Comparison of ENCODE assay signal across 23 cellular contexts in the genomic region with DNA sequence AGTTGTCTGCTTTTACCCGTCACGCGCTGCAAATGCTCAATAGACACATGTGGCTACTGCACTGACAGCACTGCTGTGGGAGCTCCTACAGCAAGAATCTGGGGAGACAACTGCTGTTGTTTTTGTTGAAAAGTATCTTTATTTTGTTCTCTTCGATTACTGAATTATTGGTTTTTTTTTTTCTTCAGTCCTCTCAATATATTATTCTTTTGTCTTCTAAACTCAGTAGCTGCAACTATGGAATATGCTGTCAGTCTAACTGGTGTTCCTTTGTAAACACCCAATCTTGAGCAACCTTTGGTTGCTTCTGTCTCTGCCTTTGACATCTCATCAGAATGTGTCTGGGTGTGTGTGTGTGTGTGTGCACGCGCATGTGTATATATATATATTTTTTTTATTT. TPM values are rescaled to one million over a fixed set of nuclear protein-coding genes. Genes with fewer than 3 reads are reported as not detected.
DNase-seq lines count a peak whose midpoint lies in the region; ATAC-seq, FAIRE-seq and TF ChIP-seq lines count a peak whose summit lies in the region.
"Had no signal": no experiment of that assay in that cellular context is flagged by ENCODE, and none has a peak within 500 bp of the region (broad histone marks: within the 10 kb centered on the region; RNA-seq: fewer than 3 reads in every experiment).

No MANE protein-coding gene starts in this region.

- FAIRE-seq in HepG2 (lab: Jason Lieb, UNC) (no peak), K562 (lab: Jason Lieb, UNC) (no peak)
- FAIRE-seq: A549, GM12891, GM18507 had no signal

- peaks cover 17% of the 10 kb centered on the region for H3K79me1 ChIP-seq in mesenchymal stem cell (replicated peaks; ENCODE audit: low read length, poor library complexity, severe bottlenecking)

- no peak overlapping the region for H3K4me3 ChIP-seq in HepG2 (replicated peaks in 1 of 3; ENCODE audit: insufficient read depth in 1 of 3, low read depth in 2 of 3, low read length in 3 of 3)
- H3K4me3 ChIP-seq in right lobe of liver = no peak overlapping the region
- H3K4me3 ChIP-seq in K562 = no peak overlapping the region
- no peak overlapping the region for H3K4me3 ChIP-seq in mesenchymal stem cell (ENCODE audit: insufficient read depth in 1 of 2, low read depth in 1 of 2, low read length in 2 of 2)
- H3K4me3 ChIP-seq: A549, GM23338 had no signal

- no peaks in the 10 kb centered on the region for H3K9me1 ChIP-seq in K562 (ENCODE audit: control insufficient read depth, insufficient read depth, low read length)

- no peak overlapping the region for H3K18ac ChIP-seq in mesenchymal stem cell (ENCODE audit: low read depth in 1 of 2, low read length in 2 of 2)

- intact Hi-C loops in HepG2 (cut with micrococcal nuclease; ENCODE audit: unreplicated experiment) = no loop called here
- intact Hi-C loops in right lobe of liver (cut with DNase I) = no loop called here
- intact Hi-C loops in K562 (cut with micrococcal nuclease) = no loop called here

- in situ Hi-C loops in HepG2 (cut with HindIII; ENCODE audit: extremely low pct_ligation_motif_present, low pct_unique_long_range_greater_than_20kb) = no loop called here
- in situ Hi-C loops in K562 (cut with MboI) = no loop called here

- H3K27me3 Mint-ChIP-seq in activated naive CD8-positive, alpha-beta T cell treated with anti-CD3 and anti-CD28 coated beads, Interleukin-2, amount 50 U/mL, for 24 hours = no peaks in the 10 kb centered on the region
- H3K27me3 Mint-ChIP-seq: CD4-positive, alpha-beta memory T cell had no signal

- peaks cover 34% of the 10 kb centered on the region for H3K36me3 Mint-ChIP-seq in activated naive CD8-positive, alpha-beta T cell treated with anti-CD3 and anti-CD28 coated beads, Interleukin-2, amount 50 U/mL, for 24 hours (ENCODE audit: low read depth)

- peaks cover 40% of the 10 kb centered on the region for H3K79me2 ChIP-seq in HepG2 (ENCODE audit: insufficient read depth, low read length)
- peaks cover 10% of the 10 kb centered on the region; the same call in 1 of the 3 replicates for H3K79me2 ChIP-seq in K562 (ENCODE audit: control insufficient read depth, insufficient read depth, low read length)

- H4K91ac ChIP-seq in mesenchymal stem cell (ENCODE audit: low read length) = no peak overlapping the region

- H3K4me3 Mint-ChIP-seq in activated naive CD8-positive, alpha-beta T cell treated with anti-CD3 and anti-CD28 coated beads, Interleukin-2, amount 50 U/mL, for 24 hours = no peak overlapping the region
- H3K4me3 Mint-ChIP-seq: CD4-positive, alpha-beta memory T cell; GM23338; H9; HFFc6 had no signal

- H3K14ac ChIP-seq in mesenchymal stem cell (ENCODE audit: low read length in 2 of 2) = no peak overlapping the region

- H3K27ac ChIP-seq in HepG2 (ENCODE audit: extremely low read length, insufficient read depth, low read length) = no peak overlapping the region
- H3K27ac ChIP-seq in right lobe of liver = no peak overlapping the region
- no peak overlapping the region for H3K27ac ChIP-seq in K562 (ENCODE audit: extremely low read depth, low read depth, low read length)
- H3K27ac ChIP-seq in mesenchymal stem cell (ENCODE audit: low read length, poor library complexity, severe bottlenecking) = no peak overlapping the region
- H3K27ac ChIP-seq: A549 had no signal

- H3K9ac ChIP-seq in HepG2 (ENCODE audit: insufficient read depth, low read depth, low read length) = no peak overlapping the region
- no peak overlapping the region for H3K9ac ChIP-seq in K562 (ENCODE audit: insufficient read depth in 1 of 2, low read depth in 2 of 2, low read length in 2 of 2)
- H3K9ac ChIP-seq in mesenchymal stem cell (ENCODE audit: low read length) = no peak overlapping the region

- TF ChIP-seq RAD21 in HepG2 (CRISPR knock-in tag; IDR thresholded peaks at IDR 0.05) = no peak
- no peak for TF ChIP-seq RAD21 in K562 (CRISPR knock-in tag; conservative IDR thresholded peaks at IDR 0.05 in 1 of 2, IDR thresholded peaks at IDR 0.05 in 1 of 2)

- H2AFZ ChIP-seq in HepG2 (ENCODE audit: low read length) = no peak overlapping the region
- H2AFZ ChIP-seq in K562 (ENCODE audit: low read depth, low read length) = no peak overlapping the region
- H2AFZ ChIP-seq in mesenchymal stem cell (ENCODE audit: low read depth, low read length) = no peak overlapping the region
- H2AFZ ChIP-seq: GM23338 had no signal

- H3K9me3 ChIP-seq in HepG2 (ENCODE audit: low read length) (no peaks in the 10 kb centered on the region), right lobe of liver (no peaks in the 10 kb centered on the region), K562 (replicated peaks; ENCODE audit: control insufficient read depth, insufficient read depth, low read depth, low read length) (no peaks in the 10 kb centered on the region), mesenchymal stem cell (ENCODE audit: control insufficient read depth, low read length) (no peaks in the 10 kb centered on the region)
- H3K9me3 ChIP-seq: A549 had no signal

- no peaks in the 10 kb centered on the region for H3K4me1 ChIP-seq in HepG2 (ENCODE audit: insufficient read depth, low read length)
- no peaks in the 10 kb centered on the region for H3K4me1 ChIP-seq in right lobe of liver
- H3K4me1 ChIP-seq in K562 (replicated peaks in 1 of 2; ENCODE audit: control insufficient read depth in 2 of 2, insufficient read depth in 2 of 2, low read length in 2 of 2) = no peaks in the 10 kb centered on the region; a peak in 1 of 5 replicates
- no peaks in the 10 kb centered on the region for H3K4me1 ChIP-seq in mesenchymal stem cell (ENCODE audit: control insufficient read depth, insufficient read depth, low read depth, low read length)
- H3K4me1 ChIP-seq: A549 had no signal

- TF ChIP-seq POLR2A in HepG2 (IDR thresholded peaks at IDR 0.05; ENCODE audit: insufficient read depth in 1 of 2, low read depth in 2 of 2, low read length in 2 of 2) (no peak), right lobe of liver (IDR thresholded peaks at IDR 0.05) (no peak), K562 (conservative IDR thresholded peaks at IDR 0.05) (no peak)

- H2BK120ac ChIP-seq in mesenchymal stem cell (ENCODE audit: low read depth, low read length) = no peak overlapping the region

- H3K9me3 Mint-ChIP-seq in activated naive CD8-positive, alpha-beta T cell treated with anti-CD3 and anti-CD28 coated beads, Interleukin-2, amount 50 U/mL, for 24 hours = no peaks in the 10 kb centered on the region
- H3K9me3 Mint-ChIP-seq: CD4-positive, alpha-beta memory T cell; GM23338; H9; HFFc6 had no signal

- no peak overlapping the region for H2BK5ac ChIP-seq in mesenchymal stem cell (ENCODE audit: low read depth, low read length, poor library complexity, severe bottlenecking)

- no peak overlapping the region for H3K23ac ChIP-seq in mesenchymal stem cell (ENCODE audit: low read length in 2 of 2)

- H3K36me3 ChIP-seq in HepG2 (replicated peaks in 1 of 2; ENCODE audit: control insufficient read depth in 1 of 2, insufficient read depth in 2 of 2, low read length in 2 of 2) = peaks cover 6 to 52% of the 10 kb centered on the region in 2 experiments
- peaks cover 0 to 36% (median 3%) of the 10 kb centered on the region in 4 donors for H3K36me3 ChIP-seq in right lobe of liver
- peaks cover 38% of the 10 kb centered on the region; the same call in 1 of the 3 replicates for H3K36me3 ChIP-seq in K562 (ENCODE audit: control insufficient read depth, insufficient read depth, low read length)
- H3K36me3 ChIP-seq in mesenchymal stem cell (ENCODE audit: control insufficient read depth in 1 of 2, insufficient read depth in 2 of 2, low read depth in 1 of 2, low read length in 2 of 2) = peaks cover 22 to 79% of the 10 kb centered on the region in 2 experiments

- no peak for TF ChIP-seq CTCF in HepG2 (CRISPR knock-in tag; IDR thresholded peaks at IDR 0.05)
- no peak for TF ChIP-seq CTCF in right lobe of liver (IDR thresholded peaks at IDR 0.05)
- TF ChIP-seq CTCF in K562 (IDR thresholded peaks at IDR 0.05 in 2 of 3, conservative IDR thresholded peaks at IDR 0.05 in 1 of 3; ENCODE audit: insufficient read depth in 2 of 3, low read depth in 1 of 3, low read length in 3 of 3) = no peak

- 99% methylated on average over 6 of the region's 6 CpGs for WGBS in HepG2 (ENCODE audit: low lambda C conversion rate)
- WGBS in right lobe of liver (ENCODE audit: insufficient coverage, low coverage, low lambda C conversion rate, missing lambda C conversion rate) = 93% methylated on average over 6 of the region's 6 CpGs
- 78% methylated on average over 6 of the region's 6 CpGs for WGBS in K562 (ENCODE audit: insufficient coverage, low coverage, missing lambda C conversion rate)
- WGBS in mesenchymal stem cell = 100% methylated on average over 3 of the region's 6 CpGs

- H3K4me1 Mint-ChIP-seq in activated naive CD8-positive, alpha-beta T cell treated with anti-CD3 and anti-CD28 coated beads, Interleukin-2, amount 50 U/mL, for 24 hours = peaks cover 6% of the 10 kb centered on the region
- H3K4me1 Mint-ChIP-seq: GM23338, H9 had no signal

- no peak overlapping the region for H2AK5ac ChIP-seq in mesenchymal stem cell (ENCODE audit: low read length, severe bottlenecking)

- POLR2A ChIA-PET in HepG2 (lab: Yijun Ruan, JAX) = interaction anchor here (2.2 kb wide), 1 partner anchor 13 kb away, joined by 7 read pairs; a partner anchor contains a TSS
- POLR2A ChIA-PET in K562 (lab: Yijun Ruan, JAX) = interaction anchor here (0.6 to 1.6 kb wide), 3 partner anchors 13 to 169 kb away, joined by 3 to 6 read pairs (median 3); a partner anchor contains a TSS

- H3K4ac ChIP-seq in mesenchymal stem cell (ENCODE audit: low read depth in 1 of 2, low read length in 2 of 2) = no peak overlapping the region

- DNase-seq in HepG2 (ENCODE audit: low spot score) (no peak), right lobe of liver (no peak), K562 (ENCODE audit: extremely low read depth in 1 of 4, low spot score in 3 of 4) (no peak), pons (ENCODE audit: low spot score) (peak; percentile 45), mesenchymal stem cell (no peak)
- DNase-seq in activated naive CD8-positive, alpha-beta T cell treated with anti-CD3 and anti-CD28 coated beads, Interleukin-2, amount 50 U/mL, for 24 hours = no peak
- DNase-seq: 8988T; ACHN; AML-193; C1 segment of cervical spinal cord; Calu3; CD4-positive, alpha-beta memory T cell; COR-L47; DMS53; DMS79 treated with DMSO at 0.1 percent for 48 hours; GF-D8; H9; HFFc6 had no signal

- H4K8ac ChIP-seq in mesenchymal stem cell (ENCODE audit: low read length) = no peak overlapping the region

- TF ChIP-seq EP300 in HepG2 (IDR thresholded peaks at IDR 0.05; ENCODE audit: low read depth in 2 of 2, low read length in 2 of 2) (no peak), HepG2 (CRISPR knock-in tag; IDR thresholded peaks at IDR 0.05; ENCODE audit: borderline replicate concordance) (no peak), K562 (IDR thresholded peaks at IDR 0.05; ENCODE audit: low read length) (no peak)

- no peak overlapping the region for H2BK15ac ChIP-seq in mesenchymal stem cell (ENCODE audit: low read depth, poor library complexity, severe bottlenecking)

- no peak overlapping the region for H2BK12ac ChIP-seq in mesenchymal stem cell (ENCODE audit: low read length in 2 of 2)

- ATAC-seq in HepG2 = no peak
- ATAC-seq in right lobe of liver = no peak
- no peak for ATAC-seq in K562
- ATAC-seq in activated naive CD8-positive, alpha-beta T cell treated with anti-CD3 and anti-CD28 coated beads, Interleukin-2, amount 50 U/mL, for 24 hours = no peak
- ATAC-seq: A549, GM23338, HCT116 had no signal

- H3K4me2 ChIP-seq in HepG2 (ENCODE audit: low read depth, low read length) = no peak overlapping the region
- H3K4me2 ChIP-seq in K562 (ENCODE audit: insufficient read depth, low read length) = no peak overlapping the region
- no peak overlapping the region for H3K4me2 ChIP-seq in mesenchymal stem cell (ENCODE audit: low read length, poor library complexity, severe bottlenecking)
- H3K4me2 ChIP-seq: A549, GM23338 had no signal

- CTCF ChIA-PET in HepG2 (lab: Yijun Ruan, JAX; ENCODE audit: low intra/inter-chr PET ratio, low total read pairs) (no interaction called here), K562 (lab: Yijun Ruan, JAX; ENCODE audit: low intra/inter-chr PET ratio) (no interaction called here)

- H3K27me3 ChIP-seq in HepG2 (ENCODE audit: control insufficient read depth in 1 of 2, insufficient read depth in 2 of 2, low read length in 2 of 2) = no peaks in the 10 kb centered on the region
- H3K27me3 ChIP-seq in right lobe of liver = no peaks in the 10 kb centered on the region
- no peaks in the 10 kb centered on the region for H3K27me3 ChIP-seq in K562 (ENCODE audit: control insufficient read depth in 2 of 2, insufficient read depth in 2 of 2, low read length in 2 of 2)
- no peaks in the 10 kb centered on the region for H3K27me3 ChIP-seq in mesenchymal stem cell (ENCODE audit: control insufficient read depth in 1 of 2, insufficient read depth in 1 of 2, low read length in 2 of 2)

- H3K27ac Mint-ChIP-seq in activated naive CD8-positive, alpha-beta T cell treated with anti-CD3 and anti-CD28 coated beads, Interleukin-2, amount 50 U/mL, for 24 hours = no peak overlapping the region
- H3K27ac Mint-ChIP-seq: CD4-positive, alpha-beta memory T cell; GM23338; H9; HFFc6 had no signal

- H4K20me1 ChIP-seq in HepG2 (ENCODE audit: insufficient read depth, low read length) (no peaks in the 10 kb centered on the region), K562 (replicated peaks; ENCODE audit: control insufficient read depth, insufficient read depth, low read length) (no peaks in the 10 kb centered on the region)

- BruUV-seq in HepG2 (replicated peaks; lab: Mats Ljungman, UMichigan) (no TSS peak), K562 (replicated peaks; lab: Mats Ljungman, UMichigan) (no TSS peak)

RNA-seq across cellular contexts. Expression of a gene that starts 12.6 kb away (rescaled TPM):
- 14.2 and 20.7 TPM in 2 replicates for total RNA-seq in HepG2 (2016; rRNA removed; fragmentation: Illumina TruSeq; extraction: Trizol)
- 3.3 and 3.6 TPM in 2 replicates for total RNA-seq in HepG2 (2016; cell fraction: cytosol; rRNA removed; fragmentation: Illumina TruSeq; extraction: Trizol; ENCODE audit: low read depth)
- total RNA-seq in HepG2 (2016; cell fraction: insoluble cytoplasmic fraction; rRNA removed; fragmentation: Illumina TruSeq; extraction: Trizol) = 11.0 and 18.2 TPM in 2 replicates
- 6.5 and 7.0 TPM in 2 replicates for total RNA-seq in HepG2 (2016; cell fraction: membrane; rRNA removed; fragmentation: Illumina TruSeq; extraction: Trizol)
- total RNA-seq in HepG2 (2016; cell fraction: nucleus; rRNA removed; fragmentation: Illumina TruSeq; extraction: Trizol) = 21.6 and 21.8 TPM in 2 replicates
- 38.1 and 41.2 TPM in 2 replicates for polyA plus RNA-seq in HepG2 (2011; rRNA removed)
- 22.7 and 24.5 TPM in 2 replicates for polyA plus RNA-seq in HepG2 (2011; cell fraction: cytosol; rRNA removed)
- 18.3 and 18.5 TPM in 2 replicates for polyA plus RNA-seq in HepG2 (2011; cell fraction: nucleus; rRNA removed)
- 16.2 and 20.5 TPM in 2 replicates for polyA plus RNA-seq in HepG2 (2012)
- polyA plus RNA-seq in HepG2 (2016; cell fraction: cytosol; fragmentation: Illumina TruSeq; extraction: Trizol; ENCODE audit: low read depth) = 0.61 and 0.66 TPM in 2 replicates
- polyA plus RNA-seq in HepG2 (2016; cell fraction: insoluble cytoplasmic fraction; fragmentation: Illumina TruSeq; extraction: Trizol; ENCODE audit: low read depth) = 12.9 and 15.0 TPM in 2 replicates
- 2.2 and 2.6 TPM in 2 replicates for polyA plus RNA-seq in HepG2 (2016; cell fraction: membrane; fragmentation: Illumina TruSeq; extraction: Trizol; ENCODE audit: low read depth)
- 15.3 and 16.0 TPM in 2 replicates for polyA plus RNA-seq in HepG2 (2016; cell fraction: nucleus; fragmentation: Illumina TruSeq; extraction: Trizol; ENCODE audit: insufficient read depth, low read depth)
- polyA minus RNA-seq in HepG2 (2011; rRNA and poly(A)+ RNA removed; ENCODE audit: low replicate concordance) = 91.7 and 101 TPM in 2 replicates
- polyA minus RNA-seq in HepG2 (2011; cell fraction: cytosol; rRNA and poly(A)+ RNA removed) = 30.3 and 31.8 TPM in 2 replicates
- polyA minus RNA-seq in HepG2 (2011; cell fraction: nucleus; rRNA and poly(A)+ RNA removed) = 74.2 and 83.0 TPM in 2 replicates
- total RNA-seq in right lobe of liver = 10 to 100 TPM in 1 of 6 experiments, 1 to 10 TPM in 5; 5.7 to 12.1 (median 7.1) TPM
- 45.1 and 50.3 TPM in 2 replicates for total RNA-seq in K562 (2011; cell fraction: chromatin; rRNA removed; ENCODE audit: low replicate concordance)
- 26.2 and 35.5 TPM in 2 replicates for total RNA-seq in K562 (2011; cell fraction: nucleolus; rRNA removed)
- total RNA-seq in K562 (2011; cell fraction: nucleoplasm; rRNA removed) = 24.5 and 29.1 TPM in 2 replicates
- total RNA-seq in K562 (2014; rRNA removed) = 6.6 and 10.3 TPM in 2 replicates
- 11.2 and 13.0 TPM in 2 replicates for total RNA-seq in K562 (2014; rRNA removed; fragmentation: Illumina TruSeq; extraction: Trizol)
- 9.5 and 11.3 TPM in 2 replicates for total RNA-seq in K562 (2015; rRNA removed; fragmentation: Illumina TruSeq; extraction: Trizol)
- 13.3 and 15.6 TPM in 2 replicates for total RNA-seq in K562 (2021)
- polyA plus RNA-seq in K562 (2011; rRNA removed) = 27.7 and 29.0 TPM in 2 replicates
- 23.2 and 27.3 TPM in 2 replicates for polyA plus RNA-seq in K562 (2011; cell fraction: cytosol; rRNA removed)
- polyA plus RNA-seq in K562 (2011; cell fraction: nucleus; rRNA removed) = 12.6 and 17.4 TPM in 2 replicates
- 8.1 and 10.0 TPM in 2 replicates for polyA plus RNA-seq in K562 (2012)
- 13.4 and 15.1 TPM in 2 replicates for polyA plus RNA-seq in K562 (2014; fragmentation: Illumina TruSeq; extraction: Trizol)
- polyA plus RNA-seq in K562 (2014; fragmentation: Nextera tagmentation; extraction: Ambion mirVana) = 10 to 100 TPM; 29.2 to 33.7 TPM
- 9.2 and 9.6 TPM in 2 replicates for polyA plus RNA-seq in K562 (2014; rRNA removed)
- 47.9 and 52.2 TPM in 2 replicates for polyA minus RNA-seq in K562 (2011; rRNA and poly(A)+ RNA removed)
- polyA minus RNA-seq in K562 (2011; cell fraction: cytosol; rRNA and poly(A)+ RNA removed) = 15.9 and 20.3 TPM in 2 replicates
- polyA minus RNA-seq in K562 (2011; cell fraction: nucleus; rRNA and poly(A)+ RNA removed) = 32.0 and 44.4 TPM in 2 replicates
- 24.1 TPM for polyA plus RNA-seq in mesenchymal stem cell (2013, experiment 1 of 2)
- polyA plus RNA-seq in mesenchymal stem cell (2013, experiment 2 of 2) = 23.0 TPM
